8 cellular contexts compared by ENCODE assay signal in genomic region chrX:103376979-103377324, GRCh38. TPM values are rescaled to one million over a fixed set of nuclear protein-coding genes. Genes with fewer than 3 reads are reported as not detected.
DNase-seq lines count a peak whose midpoint lies in the region; ATAC-seq and TF ChIP-seq lines count a peak whose summit lies in the region.

No MANE protein-coding gene starts in this region.

- no peaks in the 10 kb centered on the region for H3K9me3 ChIP-seq in stomach smooth muscle (ENCODE audit: control insufficient read depth in 2 of 2, low read length in 2 of 2)

- peaks cover 11% of the 10 kb centered on the region for H3K36me3 Mint-ChIP-seq in brain

- H3K27me3 Mint-ChIP-seq in brain, result no peaks in the 10 kb centered on the region

- no peaks in the 10 kb centered on the region for H3K36me3 ChIP-seq in stomach smooth muscle (ENCODE audit: control insufficient read depth in 2 of 2, insufficient read depth in 2 of 2, low read length in 2 of 2)

- H3K9ac ChIP-seq in stomach smooth muscle (ENCODE audit: low read length in 2 of 2), result peak overlapping the region; percentile 36 to 41

- ATAC-seq in HG03442 (IDR thresholded peaks at IDR 0.05; ENCODE audit: unreplicated experiment) (no peak), HG02588 (IDR thresholded peaks at IDR 0.05; ENCODE audit: unreplicated experiment) (no peak)

- peak overlapping the region; percentile 85 to 98 (median 95) for H3K27ac Mint-ChIP-seq in brain

- peaks cover 19% of the 10 kb centered on the region for H3K4me1 Mint-ChIP-seq in brain

- TF ChIP-seq CTCF in brain (conservative IDR thresholded peaks at IDR 0.05), result no peak

- H3K4me3 ChIP-seq in stomach smooth muscle (ENCODE audit: low read length in 2 of 2), result peak overlapping the region; percentile 51 to 76

- H3K4me1 ChIP-seq in stomach smooth muscle (ENCODE audit: control insufficient read depth, insufficient read depth, low read length), result peaks cover 3% of the 10 kb centered on the region

- no peak overlapping the region for H3K27ac ChIP-seq in stomach smooth muscle (ENCODE audit: low read length)

- H3K27me3 ChIP-seq in stomach smooth muscle (ENCODE audit: control insufficient read depth in 1 of 2, insufficient read depth in 2 of 2, low read length in 2 of 2), result peaks cover 0 to 3% of the 10 kb centered on the region in 2 donors

- peaks cover 0 to 4% (median 0%) of the 10 kb centered on the region in 5 experiments for H3K9me3 Mint-ChIP-seq in brain

- DNase-seq in EH (ENCODE audit: low read depth) (peak; percentile 44), NCI-H1694 treated with DMSO at 0.1 percent for 48 hours (lab: John Stamatoyannopoulos, UW) (peak; percentile 28), islet precursor cell (peak; percentile 63), HPDE6-E6E7 (ENCODE audit: extremely low spot score) (no peak)

- peak overlapping the region; percentile 84 to 96 (median 90) for H3K4me3 Mint-ChIP-seq in brain

RNA-seq across cellular contexts. Expression of gene BEX3, which starts 0.6 kb away (rescaled TPM):
- 454 TPM for polyA plus RNA-seq in brain (ENCODE audit: insufficient read depth, low read depth, low replicate concordance)

RNA-seq across cellular contexts. Expression of gene TCEAL9, which starts 20.6 kb away (rescaled TPM):
- 48.5 TPM for polyA plus RNA-seq in brain (ENCODE audit: insufficient read depth, low read depth, low replicate concordance)

RNA-seq across cellular contexts. Expression of gene TCEAL7, which starts 46.9 kb away (rescaled TPM):
- polyA plus RNA-seq in brain (ENCODE audit: insufficient read depth, low read depth, low replicate concordance), result 85.0 TPM
